21 cellular contexts compared by ENCODE assay signal in genomic region chr16:22652463-22652845, GRCh38.
"Had no signal": no experiment of that assay in that cellular context is flagged by ENCODE, and none has a peak within 500 bp of the region (broad histone marks: within the 10 kb centered on the region; RNA-seq: fewer than 3 reads in every experiment).

No MANE protein-coding gene starts in this region.

- H3K4me3 Mint-ChIP-seq: immature natural killer cell, mesothelial cell of epicardium, naive B cell had no signal

- ATAC-seq: foreskin keratinocyte, gastroesophageal sphincter, heart left ventricle, left cardiac atrium, left lung, left ventricle myocardium superior, lower lobe of right lung, mucosa of descending colon had no signal

- H3K27ac Mint-ChIP-seq: immature natural killer cell, mesothelial cell of epicardium, naive B cell had no signal

- H3K36me3 Mint-ChIP-seq: immature natural killer cell, mesothelial cell of epicardium, naive B cell had no signal

- H3K27me3 ChIP-seq: colonic mucosa had no signal

- H3K9me3 ChIP-seq: colonic mucosa, esophagus muscularis mucosa, heart left ventricle, left lung, lower lobe of right lung, mucosa of descending colon had no signal

- H3K9me3 Mint-ChIP-seq: immature natural killer cell, mesothelial cell of epicardium had no signal

- H3K36me3 ChIP-seq: colonic mucosa, esophagus muscularis mucosa, gastroesophageal sphincter, heart left ventricle, left lung, lower lobe of right lung had no signal

- H3K4me1 ChIP-seq: colonic mucosa, esophagus muscularis mucosa, foreskin keratinocyte, gastroesophageal sphincter, heart left ventricle, left lung, lower lobe of right lung had no signal

- H3K27ac ChIP-seq: colonic mucosa, dorsolateral prefrontal cortex, epithelial cell of prostate, esophagus muscularis mucosa, foreskin keratinocyte, gastroesophageal sphincter, heart left ventricle, hepatocyte, left lung, lower lobe of right lung had no signal

- DNase-seq: colonic mucosa; dermis blood vessel endothelial cell; dorsolateral prefrontal cortex; effector CD4-positive, alpha-beta T cell; effector memory CD4-positive, alpha-beta T cell; foreskin keratinocyte; heart left ventricle; hypothalamus; immature natural killer cell; left cardiac atrium; left lung; left ventricle myocardium superior; lower lobe of right lung; mesenchymal stem cell; mucosa of descending colon; naive B cell had no signal

- H3K4me1 Mint-ChIP-seq: immature natural killer cell, mesothelial cell of epicardium, naive B cell had no signal

- H3K4me3 ChIP-seq: colonic mucosa, dorsolateral prefrontal cortex, esophagus muscularis mucosa, gastroesophageal sphincter, heart left ventricle, hepatocyte, left lung, lower lobe of right lung, mucosa of descending colon had no signal
